Comparison of ENCODE assay signal across 8 cellular contexts in genomic region chr2:85540131-85540587, GRCh38. TPM values are rescaled to one million over a fixed set of nuclear protein-coding genes. Genes with fewer than 3 reads are reported as not detected.
DNase-seq lines count a peak whose midpoint lies in the region; ATAC-seq and TF ChIP-seq lines count a peak whose summit lies in the region.

No MANE protein-coding gene starts in this region.

- no peaks in the 10 kb centered on the region for H3K9me3 Mint-ChIP-seq in stimulated activated naive CD8-positive, alpha-beta T cell treated with anti-CD3 and anti-CD28 coated beads, Interleukin-15, Interleukin-2, amounts not matched to agents 100 ng/mL and 50 ng/mL, for 24 hours

- no peak for TF ChIP-seq EP300 in tibial nerve (IDR thresholded peaks at IDR 0.05)

- peaks cover 60% of the 10 kb centered on the region for H3K4me1 Mint-ChIP-seq in stimulated activated naive CD8-positive, alpha-beta T cell treated with anti-CD3 and anti-CD28 coated beads, Interleukin-15, Interleukin-2, amounts not matched to agents 100 ng/mL and 50 ng/mL, for 24 hours (ENCODE audit: low read depth)

- intact Hi-C loops in adrenal gland (cut with DNase I): no loop called here

- H3K27me3 ChIP-seq in adrenal gland (no peaks in the 10 kb centered on the region), liver (ENCODE audit: control insufficient read depth in 4 of 4, insufficient read depth in 4 of 4, low read length in 3 of 4) (no peaks in the 10 kb centered on the region), tibial nerve (no peaks in the 10 kb centered on the region)

- H3K36me3 ChIP-seq in adrenal gland (replicated peaks in 1 of 2): peaks cover 0 to 46% of the 10 kb centered on the region in 2 donors
- H3K36me3 ChIP-seq in liver (ENCODE audit: control insufficient read depth in 4 of 4, insufficient read depth in 3 of 4, low read depth in 1 of 4, low read length in 3 of 4): peaks cover 0 to 32% (median 25%) of the 10 kb centered on the region in 4 donors
- H3K36me3 ChIP-seq in tibial nerve: peaks cover 11 to 41% (median 32%) of the 10 kb centered on the region in 3 donors

- WGBS in adrenal gland, 4 donors: 0 to 2% (median 2%) methylated on average over 6 to 8 of the region's 8 CpGs
- WGBS in liver: 1% methylated on average over 8 of the region's 8 CpGs
- 1% methylated on average over 8 of the region's 8 CpGs for WGBS in tibial nerve, 2 donors

- peaks cover 58% of the 10 kb centered on the region for H3K36me3 Mint-ChIP-seq in stimulated activated naive CD8-positive, alpha-beta T cell treated with anti-CD3 and anti-CD28 coated beads, Interleukin-15, Interleukin-2, amounts not matched to agents 100 ng/mL and 50 ng/mL, for 24 hours (ENCODE audit: low read depth)

- peak overlapping the region; percentile 99 for H3K4me3 Mint-ChIP-seq in stimulated activated naive CD8-positive, alpha-beta T cell treated with anti-CD3 and anti-CD28 coated beads, Interleukin-15, Interleukin-2, amounts not matched to agents 100 ng/mL and 50 ng/mL, for 24 hours

- H3K9ac ChIP-seq in liver (ENCODE audit: low read depth in 1 of 2, low read length in 2 of 2): peak overlapping the region; percentile 80 to 91

- no peaks in the 10 kb centered on the region for H3K27me3 Mint-ChIP-seq in stimulated activated naive CD8-positive, alpha-beta T cell treated with anti-CD3 and anti-CD28 coated beads, Interleukin-15, Interleukin-2, amounts not matched to agents 100 ng/mL and 50 ng/mL, for 24 hours

- TF ChIP-seq CTCF in adrenal gland (IDR thresholded peaks at IDR 0.05) (no peak), liver (IDR thresholded peaks at IDR 0.05; ENCODE audit: low read depth, low read length, missing input control) (no peak), tibial nerve (IDR thresholded peaks at IDR 0.05) (no peak)

- peak overlapping the region; percentile 47 to 98 (median 72) for H3K4me3 ChIP-seq in adrenal gland
- H3K4me3 ChIP-seq in liver (ENCODE audit: low read depth in 1 of 3, low read length in 3 of 3): peak overlapping the region; percentile 67 to 97 (median 94)
- peak overlapping the region; percentile 71 to 98 (median 82) for H3K4me3 ChIP-seq in tibial nerve

- no peaks in the 10 kb centered on the region for H3K9me3 ChIP-seq in adrenal gland (replicated peaks in 1 of 3)
- H3K9me3 ChIP-seq in liver (ENCODE audit: control insufficient read depth in 4 of 4, low read length in 3 of 4): no peaks in the 10 kb centered on the region
- no peaks in the 10 kb centered on the region for H3K9me3 ChIP-seq in tibial nerve

- TF ChIP-seq RAD21 in liver (IDR thresholded peaks at IDR 0.05): no peak

- H3K27ac ChIP-seq in adrenal gland (peak overlapping the region; percentile 94 to 100 (median 99)), liver (ENCODE audit: low read depth in 1 of 2, low read length in 2 of 2) (peak overlapping the region; percentile 99 to 100), tibial nerve (peak overlapping the region; percentile 97 to 99 (median 98))

- no peak for DNase-seq in stimulated activated naive CD8-positive, alpha-beta T cell treated with anti-CD3 and anti-CD28 coated beads, Interleukin-15, Interleukin-2, amounts not matched to agents 100 U/mL and 50 U/mL, for 24 hours
- DNase-seq in adrenal gland (no peak), tibial nerve (ENCODE audit: low spot score in 2 of 2) (no peak), inferior parietal cortex (ENCODE audit: extremely low spot score) (no peak)
- no peak for DNase-seq in effector CD8-positive, alpha-beta T cell (lab: John Stamatoyannopoulos, UW)

- H3K4me1 ChIP-seq in adrenal gland (replicated peaks in 1 of 2) (peaks cover 20 to 58% of the 10 kb centered on the region in 2 donors), liver (ENCODE audit: control insufficient read depth in 4 of 4, insufficient read depth in 4 of 4, low read length in 3 of 4) (peaks cover 1 to 36% (median 22%) of the 10 kb centered on the region in 4 donors), tibial nerve (peaks cover 0 to 53% (median 26%) of the 10 kb centered on the region in 4 donors)

- TF ChIP-seq POLR2A in adrenal gland (IDR thresholded peaks at IDR 0.05): no peak
- no peak for TF ChIP-seq POLR2A in tibial nerve (IDR thresholded peaks at IDR 0.05)

- ATAC-seq in stimulated activated naive CD8-positive, alpha-beta T cell treated with anti-CD3 and anti-CD28 coated beads, Interleukin-15, Interleukin-2, amounts not matched to agents 100 U/mL and 50 U/mL, for 24 hours: no peak
- ATAC-seq in HG02571 (IDR thresholded peaks at IDR 0.05; ENCODE audit: unreplicated experiment): no peak

- H3K27ac Mint-ChIP-seq in stimulated activated naive CD8-positive, alpha-beta T cell treated with anti-CD3 and anti-CD28 coated beads, Interleukin-15, Interleukin-2, amounts not matched to agents 100 ng/mL and 50 ng/mL, for 24 hours: peak overlapping the region; percentile 96

TF ChIP-seq in liver, 16 proteins besides CTCF, POLR2A, EP300 and RAD21:
- TF ChIP-seq JUND (IDR thresholded peaks at IDR 0.05): no peak
- TF ChIP-seq FOXA1 (IDR thresholded peaks at IDR 0.05): no peak
- peak; percentile 3 for TF ChIP-seq NR2F2 (IDR thresholded peaks at IDR 0.05)
- TF ChIP-seq YY1 (IDR thresholded peaks at IDR 0.05): peak; percentile 90
- TF ChIP-seq HNF4A (conservative IDR thresholded peaks at IDR 0.05): peak; percentile 11 to 13
- no peak for TF ChIP-seq REST (IDR thresholded peaks at IDR 0.05)
- peak; percentile 18 for TF ChIP-seq ATF3 (IDR thresholded peaks at IDR 0.05)
- no peak for TF ChIP-seq GABPA (IDR thresholded peaks at IDR 0.05 in 1 of 2, conservative IDR thresholded peaks at IDR 0.05 in 1 of 2)
- TF ChIP-seq TAF1 (conservative IDR thresholded peaks at IDR 0.05): no peak
- peak in 1 of 2 donors; percentile 17 for TF ChIP-seq RXRA (IDR thresholded peaks at IDR 0.05)
- no peak for TF ChIP-seq EGR1 (IDR thresholded peaks at IDR 0.05; ENCODE audit: low read depth in 2 of 2)

RNA-seq across cellular contexts. Expression of gene MAT2A, which starts 1.2 kb away (rescaled TPM):
- 100 to 1,000 TPM in 6 of 8 donors, 10 to 100 TPM in 2; 87.3 to 429 (median 180) TPM for total RNA-seq in adrenal gland
- 100 to 1,000 TPM in 1 of 3 donors, 10 to 100 TPM in 2; 41.1 to 237 (median 75.9) TPM for polyA plus RNA-seq in adrenal gland
- total RNA-seq in liver: 100 to 1,000 TPM in 1 of 2 donors, 10 to 100 TPM in 1; 60.5 to 104 TPM
- 10 to 100 TPM; 48.3 to 99.3 TPM for polyA plus RNA-seq in liver
- 100 to 1,000 TPM; 139 to 164 (median 145) TPM for total RNA-seq in tibial nerve

RNA-seq across cellular contexts. Expression of gene GGCX, which starts 21.1 kb away (rescaled TPM):
- 10 to 100 TPM; 24.8 to 85.2 (median 51.1) TPM for total RNA-seq in adrenal gland
- polyA plus RNA-seq in adrenal gland: 10 to 100 TPM; 14.9 to 28.4 (median 19.2) TPM
- total RNA-seq in liver: 100 to 1,000 TPM in 1 of 2 donors, 10 to 100 TPM in 1; 77.5 to 189 TPM
- polyA plus RNA-seq in liver: 100 to 1,000 TPM in 1 of 2 donors, 10 to 100 TPM in 1; 67.3 to 103 TPM
- total RNA-seq in tibial nerve: 10 to 100 TPM; 24.7 to 34.3 (median 27.1) TPM

RNA-seq across cellular contexts. Expression of gene VAMP8, which starts 37.2 kb away (rescaled TPM):
- total RNA-seq in adrenal gland (10 to 100 TPM in 7 of 8 donors, 1 to 10 TPM in 1; 8.3 to 68.9 (median 46.1) TPM), liver (10 to 100 TPM; 29.2 to 50.8 TPM), tibial nerve (10 to 100 TPM in 2 of 4 donors, 1 to 10 TPM in 2; 4.3 to 24.0 (median 11.8) TPM)
- polyA plus RNA-seq in adrenal gland (100 to 1,000 TPM in 1 of 3 donors, 10 to 100 TPM in 2; 47.2 to 108 (median 51.5) TPM), liver (100 to 1,000 TPM; 108 to 140 TPM)

RNA-seq across cellular contexts. Expression of gene VAMP5, which starts 44.1 kb away (rescaled TPM):
- total RNA-seq in adrenal gland (100 to 1,000 TPM in 2 of 8 donors, 10 to 100 TPM in 6; 34.1 to 122 (median 78.3) TPM), liver (10 to 100 TPM in 1 of 2 donors, 1 to 10 TPM in 1; 9.7 to 11.3 TPM), tibial nerve (10 to 100 TPM; 39.6 to 91.6 (median 55.6) TPM)
- polyA plus RNA-seq in adrenal gland (100 to 1,000 TPM in 2 of 3 donors, 10 to 100 TPM in 1; 37.7 to 130 (median 118) TPM), liver (10 to 100 TPM; 69.1 to 74.6 TPM)

RNA-seq across cellular contexts. Expression of gene RNF181, which starts 55.4 kb away (rescaled TPM):
- total RNA-seq in adrenal gland (100 to 1,000 TPM in 7 of 8 donors, 10 to 100 TPM in 1; 93.8 to 199 (median 172) TPM), liver (100 to 1,000 TPM; 101 to 108 TPM), tibial nerve (100 to 1,000 TPM; 117 to 212 (median 162) TPM)
- polyA plus RNA-seq in adrenal gland (100 to 1,000 TPM; 130 to 295 (median 214) TPM), liver (100 to 1,000 TPM; 120 to 195 TPM)
